In genomic region chr1:73593379-73593778, GRCh38 we compare ENCODE assay signal across 11 cellular contexts.
DNase-seq lines count a peak whose midpoint lies in the region; ATAC-seq and TF ChIP-seq lines count a peak whose summit lies in the region.
"Had no signal": no experiment of that assay in that cellular context is flagged by ENCODE, and none has a peak within 500 bp of the region (broad histone marks: within the 10 kb centered on the region; RNA-seq: fewer than 3 reads in every experiment).

No MANE protein-coding gene starts in this region.

- peak; percentile 61 for DNase-seq in HS-5 (ENCODE audit: low read depth)
- DNase-seq in RWPE2 (ENCODE audit: low spot score): no peak
- DNase-seq in foreskin melanocyte: peak; percentile 83
- DNase-seq in suprapubic skin (ENCODE audit: low spot score in 2 of 2): no peak
- no peak for DNase-seq in hypothalamus (lab: John Stamatoyannopoulos, UW)
- DNase-seq: amniotic stem cell; NCI-H82; stimulated activated CD4-positive, alpha-beta T cell treated with anti-CD3 and anti-CD28 coated beads, Interleukin-12 subunit alpha, Interleukin-12 subunit beta, amount 100 ng/mL, for 4 hours had no signal

- H3K27me3 ChIP-seq in RWPE2 (ENCODE audit: insufficient read depth, poor library complexity, severe bottlenecking): no peaks in the 10 kb centered on the region
- H3K27me3 ChIP-seq in suprapubic skin: no peaks in the 10 kb centered on the region

- H3K36me3 ChIP-seq in RWPE2 (ENCODE audit: low read depth) (no peaks in the 10 kb centered on the region), suprapubic skin (no peaks in the 10 kb centered on the region)

- H3K4me1 ChIP-seq in RWPE2 (ENCODE audit: insufficient read depth, poor library complexity, severe bottlenecking) (peaks cover 11% of the 10 kb centered on the region), suprapubic skin (peaks cover 9% of the 10 kb centered on the region)

- no peak for TF ChIP-seq CTCF in RWPE2 (IDR thresholded peaks at IDR 0.05; ENCODE audit: poor library complexity, severe bottlenecking)
- TF ChIP-seq CTCF in suprapubic skin (IDR thresholded peaks at IDR 0.05): no peak

- WGBS in suprapubic skin: 7% methylated on average over 3 of the region's 3 CpGs

- TF ChIP-seq POLR2A in suprapubic skin (IDR thresholded peaks at IDR 0.05): no peak

- H3K9me3 ChIP-seq in RWPE2 (ENCODE audit: severe bottlenecking) (no peaks in the 10 kb centered on the region), suprapubic skin (no peaks in the 10 kb centered on the region)

- peak; percentile 93 for ATAC-seq in RWPE2 (ENCODE audit: low read depth)
- no peak for ATAC-seq in GM21447 (IDR thresholded peaks at IDR 0.05; ENCODE audit: unreplicated experiment)
- no peak for ATAC-seq in HG03439 (IDR thresholded peaks at IDR 0.05; ENCODE audit: unreplicated experiment)
- no peak for ATAC-seq in GM21576 (IDR thresholded peaks at IDR 0.05; ENCODE audit: unreplicated experiment)

- H3K4me3 ChIP-seq in RWPE2 (ENCODE audit: severe bottlenecking): no peak overlapping the region
- peak overlapping the region; percentile 20 for H3K4me3 ChIP-seq in suprapubic skin

- no peak for TF ChIP-seq EP300 in suprapubic skin (IDR thresholded peaks at IDR 0.05)

- H3K27ac ChIP-seq in RWPE2 (ENCODE audit: poor library complexity, severe bottlenecking) (no peak overlapping the region), suprapubic skin (peak overlapping the region; percentile 50)

Comparison
In these comparisons a context has a peak if more than half of its experiments do, and no peak if none do; other contexts are left out.
1. DNase-seq: peak in HS-5 (single experiment) and foreskin melanocyte (single experiment); none in RWPE2 (single experiment), suprapubic skin (0 of 2) and hypothalamus (0 of 51).